Comparison of ENCODE assay signal across 26 cellular contexts in the genomic region with DNA sequence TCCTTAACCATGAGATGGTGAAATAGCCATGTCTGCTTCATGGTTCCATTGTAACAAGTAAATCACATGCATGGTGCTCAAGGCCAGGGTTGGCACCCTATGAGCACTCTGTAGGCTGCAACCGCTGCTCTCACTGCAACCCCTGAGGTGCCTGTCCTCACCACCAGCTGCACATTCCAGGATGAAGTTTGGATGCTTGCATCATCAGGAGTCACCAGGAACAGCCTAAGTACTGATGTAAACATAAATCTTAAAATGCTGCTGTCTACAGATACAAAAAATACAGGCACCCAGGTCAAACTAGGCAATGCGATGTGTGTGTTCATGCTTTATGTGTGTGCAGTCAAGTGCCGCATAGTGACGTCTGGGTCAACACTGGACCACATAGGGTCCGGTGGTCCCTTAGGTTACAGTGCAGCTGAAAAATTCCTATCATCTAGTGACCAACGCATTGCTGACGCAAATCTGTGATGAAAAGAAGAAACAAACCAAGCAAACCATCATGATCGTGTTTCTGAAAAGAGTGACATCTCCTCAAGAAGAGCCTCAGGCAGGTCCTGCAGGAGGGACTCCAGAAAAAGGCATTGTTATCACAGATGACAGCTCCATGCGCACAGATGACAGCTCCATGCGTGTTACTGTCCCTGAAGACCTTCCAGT.
DNase-seq lines count a peak whose midpoint lies in the region; ATAC-seq and TF ChIP-seq lines count a peak whose summit lies in the region.
"Had no signal": no experiment of that assay in that cellular context is flagged by ENCODE, and none has a peak within 500 bp of the region (broad histone marks: within the 10 kb centered on the region; RNA-seq: fewer than 3 reads in every experiment).

No MANE protein-coding gene starts in this region.

- peaks cover 5% of the 10 kb centered on the region for H3K9me3 Mint-ChIP-seq in stimulated activated memory B cell treated with anti-CD40 and anti-IgM and Interleukin-4, amounts not matched to agents 10 μg/mL and 1 μg/mL and 100 μg/mL, for 72 hours
- peaks cover 41% of the 10 kb centered on the region for H3K9me3 Mint-ChIP-seq in T-helper 2 cell treated with Interferon-gamma antibody and Interleukin-4, amounts not matched to agents 5 μg/mL and 100 μg/mL, for 36 hours

- no peak for ATAC-seq in stimulated activated memory B cell treated with anti-CD40 and anti-IgM and Interleukin-4, amounts not matched to agents 10 μg/mL and 1 μg/mL and 100 μg/mL, for 72 hours
- ATAC-seq: activated CD4-positive, alpha-beta T cell treated with anti-CD3 and anti-CD28 coated beads for 36 hours; left ventricle myocardium superior; natural killer cell treated with Interleukin-12 subunit alpha and Interleukin-12 subunit beta and Interleukin-15 and Interleukin-18, amount 100 ng/mL, for 72 hours; right cardiac atrium had no signal

- TF ChIP-seq CTCF in AG10803 (conservative IDR thresholded peaks at IDR 0.05; ENCODE audit: low read length) (no peak), choroid plexus epithelial cell (conservative IDR thresholded peaks at IDR 0.05; ENCODE audit: low read depth, low read length) (no peak)

- peaks cover 8% of the 10 kb centered on the region for H3K4me1 Mint-ChIP-seq in stimulated activated memory B cell treated with anti-CD40 and anti-IgM and Interleukin-4, amounts not matched to agents 10 μg/mL and 1 μg/mL and 100 μg/mL, for 72 hours
- H3K4me1 Mint-ChIP-seq in T-helper 2 cell treated with Interferon-gamma antibody and Interleukin-4, amounts not matched to agents 5 μg/mL and 100 μg/mL, for 36 hours (ENCODE audit: low read depth), result peaks cover 32% of the 10 kb centered on the region

- DNase-seq in AG10803 (ENCODE audit: low read depth) (peak; percentile 64), LHCN-M2 (ENCODE audit: low read depth) (peak; percentile 57), choroid plexus epithelial cell (ENCODE audit: low read depth) (peak; percentile 86), hepatic stellate cell (ENCODE audit: low spot score) (peak; percentile 65), midbrain (lab: John Stamatoyannopoulos, UW) (no peak), cerebellar cortex (ENCODE audit: low spot score) (no peak)
- DNase-seq in T-helper 2 cell treated with Interferon-gamma antibody and Interleukin-4, amounts not matched to agents 5 μg/mL and 100 μg/mL, for 36 hours (ENCODE audit: low spot score), result no peak
- DNase-seq: activated CD4-positive, alpha-beta T cell treated with anti-CD3 and anti-CD28 coated beads for 36 hours; activated gamma-delta T cell treated with Interleukin-2 at 50 U/mL for 16 hours; Calu3; foreskin melanocyte; Kasumi-1; left ventricle myocardium superior; NCI-H1092; NCI-H187 treated with DMSO at 0.1 percent for 48 hours; NCI-H526 treated with DMSO at 0.1 percent for 48 hours; right cardiac atrium; stimulated activated CD4-positive, alpha-beta T cell treated with anti-CD3 and anti-CD28 coated beads, Interleukin-4, amount 100 ng/mL, for 4 hours; stimulated activated naive CD4-positive, alpha-beta T cell treated with Interleukin-2 at 50 U/mL for 16 hours; T-helper 1 cell; testis had no signal

- H3K4me3 ChIP-seq in AG10803 (ENCODE audit: low read length), result no peak overlapping the region
- H3K4me3 ChIP-seq in choroid plexus epithelial cell (ENCODE audit: low read depth, low read length), result no peak overlapping the region
- H3K4me3 ChIP-seq: cardiac muscle cell, hepatocyte, testis had no signal

- no peak overlapping the region for H3K27ac Mint-ChIP-seq in stimulated activated memory B cell treated with anti-CD40 and anti-IgM and Interleukin-4, amounts not matched to agents 10 μg/mL and 1 μg/mL and 100 μg/mL, for 72 hours
- H3K27ac Mint-ChIP-seq in T-helper 2 cell treated with Interferon-gamma antibody and Interleukin-4, amounts not matched to agents 5 μg/mL and 100 μg/mL, for 36 hours, result no peak overlapping the region
- H3K27ac Mint-ChIP-seq: activated CD4-positive, alpha-beta T cell treated with anti-CD3 and anti-CD28 coated beads for 36 hours; dendritic cell treated with granulocyte-macrophage colony-stimulating factor and Interleukin-4, amounts not matched to agents 40 ng/mL and 50 ng/mL, for 4 days; natural killer cell treated with Interleukin-12 subunit alpha and Interleukin-12 subunit beta and Interleukin-15 and Interleukin-18, amount 100 ng/mL, for 72 hours had no signal

- no peaks in the 10 kb centered on the region for H3K27me3 Mint-ChIP-seq in stimulated activated memory B cell treated with anti-CD40 and anti-IgM and Interleukin-4, amounts not matched to agents 10 μg/mL and 1 μg/mL and 100 μg/mL, for 72 hours
- H3K27me3 Mint-ChIP-seq in T-helper 2 cell treated with Interferon-gamma antibody and Interleukin-4, amounts not matched to agents 5 μg/mL and 100 μg/mL, for 36 hours (ENCODE audit: low read depth), result no peaks in the 10 kb centered on the region
- H3K27me3 Mint-ChIP-seq: activated CD4-positive, alpha-beta T cell treated with anti-CD3 and anti-CD28 coated beads for 36 hours; dendritic cell treated with granulocyte-macrophage colony-stimulating factor and Interleukin-4, amounts not matched to agents 40 ng/mL and 50 ng/mL, for 4 days; natural killer cell treated with Interleukin-12 subunit alpha and Interleukin-12 subunit beta and Interleukin-15 and Interleukin-18, amount 100 ng/mL, for 72 hours had no signal

- no peak overlapping the region for H3K4me3 Mint-ChIP-seq in stimulated activated memory B cell treated with anti-CD40 and anti-IgM and Interleukin-4, amounts not matched to agents 10 μg/mL and 1 μg/mL and 100 μg/mL, for 72 hours
- no peak overlapping the region for H3K4me3 Mint-ChIP-seq in T-helper 2 cell treated with Interferon-gamma antibody and Interleukin-4, amounts not matched to agents 5 μg/mL and 100 μg/mL, for 36 hours
- H3K4me3 Mint-ChIP-seq: activated CD4-positive, alpha-beta T cell treated with anti-CD3 and anti-CD28 coated beads for 36 hours; dendritic cell treated with granulocyte-macrophage colony-stimulating factor and Interleukin-4, amounts not matched to agents 40 ng/mL and 50 ng/mL, for 4 days; natural killer cell treated with Interleukin-12 subunit alpha and Interleukin-12 subunit beta and Interleukin-15 and Interleukin-18, amount 100 ng/mL, for 72 hours had no signal

- H3K36me3 Mint-ChIP-seq in stimulated activated memory B cell treated with anti-CD40 and anti-IgM and Interleukin-4, amounts not matched to agents 10 μg/mL and 1 μg/mL and 100 μg/mL, for 72 hours, result peaks cover 4% of the 10 kb centered on the region
- peaks cover 74% of the 10 kb centered on the region for H3K36me3 Mint-ChIP-seq in T-helper 2 cell treated with Interferon-gamma antibody and Interleukin-4, amounts not matched to agents 5 μg/mL and 100 μg/mL, for 36 hours (ENCODE audit: low read depth)

Comparison
In these comparisons a context has a peak if more than half of its experiments do, and no peak if none do; other contexts are left out.
1. DNase-seq: peak in AG10803 (single experiment), LHCN-M2 (single experiment), choroid plexus epithelial cell (single experiment) and hepatic stellate cell (single experiment); none in midbrain (single experiment), T-helper 2 cell treated with Interferon-gamma antibody and Interleukin-4, amounts not matched to agents 5 μg/mL and 100 μg/mL, for 36 hours (single experiment) and cerebellar cortex (single experiment).